ENCODE assay signal across 8 cellular contexts in genomic region chr9:5389109-5389732, GRCh38. TPM values are rescaled to one million over a fixed set of nuclear protein-coding genes. Genes with fewer than 3 reads are reported as not detected.
DNase-seq lines count a peak whose midpoint lies in the region; ATAC-seq, FAIRE-seq and TF ChIP-seq lines count a peak whose summit lies in the region.

No MANE protein-coding gene starts in this region.

- TF ChIP-seq CTCF in HFFc6 (IDR thresholded peaks at IDR 0.05): no peak
- TF ChIP-seq CTCF in HepG2 (CRISPR knock-in tag; IDR thresholded peaks at IDR 0.05): no peak
- no peak for TF ChIP-seq CTCF in Calu3 (IDR thresholded peaks at IDR 0.05; ENCODE audit: unreplicated experiment)

- 54% methylated on average over 3 of the region's 3 CpGs for WGBS in HepG2 (ENCODE audit: low lambda C conversion rate)

- no TSS peak for BruUV-seq in HepG2 (replicated peaks; lab: Mats Ljungman, UMichigan)
- BruUV-seq in Calu3 (replicated peaks; lab: Mats Ljungman, UMichigan): no TSS peak

- H3K36me3 Mint-ChIP-seq in HFFc6 (ENCODE audit: low read depth): no peaks in the 10 kb centered on the region; the same call in 1 of the 2 replicates
- H3K36me3 Mint-ChIP-seq in Calu3 (ENCODE audit: insufficient read depth, unreplicated experiment): no peaks in the 10 kb centered on the region

- FAIRE-seq in GM12892 (lab: Jason Lieb, UNC): peak; percentile 84
- FAIRE-seq in HepG2 (lab: Jason Lieb, UNC): no peak

- H3K4me2 ChIP-seq in HepG2 (ENCODE audit: low read depth, low read length): no peak overlapping the region

- H3K27me3 ChIP-seq in HepG2 (ENCODE audit: control insufficient read depth in 1 of 2, insufficient read depth in 2 of 2, low read length in 2 of 2): no peaks in the 10 kb centered on the region

- intact Hi-C loops in HepG2 (cut with micrococcal nuclease; ENCODE audit: unreplicated experiment): no loop called here
- intact Hi-C loops in Calu3 (cut with micrococcal nuclease; ENCODE audit: unreplicated experiment): no loop called here
- intact Hi-C loops in Right ventricle myocardium inferior (cut with DNase I): no loop called here

- TF ChIP-seq RAD21 in HepG2 (CRISPR knock-in tag; IDR thresholded peaks at IDR 0.05): no peak

- H3K9me3 Mint-ChIP-seq in HFFc6 (no peaks in the 10 kb centered on the region), Calu3 (ENCODE audit: low read depth, unreplicated experiment) (no peaks in the 10 kb centered on the region)

- H3K4me1 ChIP-seq in HepG2 (ENCODE audit: insufficient read depth, low read length): no peaks in the 10 kb centered on the region

- no peaks in the 10 kb centered on the region for H4K20me1 ChIP-seq in HepG2 (ENCODE audit: insufficient read depth, low read length)

- CTCF ChIA-PET in HepG2 (lab: Yijun Ruan, JAX; ENCODE audit: low intra/inter-chr PET ratio, low total read pairs) (no interaction called here), Calu3 (lab: Charles Lee) (no interaction called here)

- no peak overlapping the region for H3K4me3 ChIP-seq in HepG2 (replicated peaks in 1 of 3; ENCODE audit: insufficient read depth in 1 of 3, low read depth in 2 of 3, low read length in 3 of 3)

- no peaks in the 10 kb centered on the region for H3K36me3 ChIP-seq in HepG2 (replicated peaks in 1 of 2; ENCODE audit: control insufficient read depth in 1 of 2, insufficient read depth in 2 of 2, low read length in 2 of 2)

- H2AFZ ChIP-seq in HepG2 (ENCODE audit: low read length): no peak overlapping the region

- H3K27ac ChIP-seq in HepG2 (ENCODE audit: extremely low read length, insufficient read depth, low read length): no peak overlapping the region

- no peaks in the 10 kb centered on the region for H3K79me2 ChIP-seq in HepG2 (ENCODE audit: insufficient read depth, low read length)

- TF ChIP-seq POLR2A in GM12892 (IDR thresholded peaks at IDR 0.05; ENCODE audit: low read depth, low read length): no peak
- no peak for TF ChIP-seq POLR2A in HepG2 (IDR thresholded peaks at IDR 0.05; ENCODE audit: insufficient read depth in 1 of 2, low read depth in 2 of 2, low read length in 2 of 2)

- DNase-seq in GM12892 (ENCODE audit: insufficient read length) (no peak), HFFc6 (peak; percentile 74), SK-MEL-5 (ENCODE audit: low read depth, low spot score) (peak; percentile 60), kidney glomerular epithelial cell (lab: John Stamatoyannopoulos, UW) (peak; percentile 76), HepG2 (ENCODE audit: low spot score) (no peak), Calu3 (no peak), Right ventricle myocardium inferior (ENCODE audit: missing footprints) (no peak), DMS 273 (lab: John Stamatoyannopoulos, UW; ENCODE audit: unreplicated experiment) (no peak)

- peaks cover 28% of the 10 kb centered on the region for H3K4me1 Mint-ChIP-seq in HFFc6 (ENCODE audit: low read depth)
- peaks cover 5% of the 10 kb centered on the region for H3K4me1 Mint-ChIP-seq in Calu3 (ENCODE audit: low read depth, unreplicated experiment)

- H3K4me3 Mint-ChIP-seq in HFFc6: no peak overlapping the region; the same call in 1 of the 2 replicates
- H3K4me3 Mint-ChIP-seq in Calu3 (ENCODE audit: low read depth, unreplicated experiment): no peak overlapping the region

- ATAC-seq in HepG2 (no peak), Right ventricle myocardium inferior (no peak)

- no peaks in the 10 kb centered on the region for H3K9me3 ChIP-seq in HepG2 (ENCODE audit: low read length)

- H3K27me3 Mint-ChIP-seq in HFFc6 (ENCODE audit: insufficient read depth) (no peaks in the 10 kb centered on the region), Calu3 (ENCODE audit: unreplicated experiment) (no peaks in the 10 kb centered on the region)

- no peak overlapping the region for H3K9ac ChIP-seq in HepG2 (ENCODE audit: insufficient read depth, low read depth, low read length)

- in situ Hi-C loops in SK-MEL-5 (cut with HindIII; ENCODE audit: low pct_unique_long_range_greater_than_20kb, low sequenced_read_pairs): no loop called here
- in situ Hi-C loops in HepG2 (cut with HindIII; ENCODE audit: extremely low pct_ligation_motif_present, low pct_unique_long_range_greater_than_20kb): no loop called here

- TF ChIP-seq EP300 in HepG2 (IDR thresholded peaks at IDR 0.05; ENCODE audit: low read depth in 2 of 2, low read length in 2 of 2) (no peak), HepG2 (CRISPR knock-in tag; IDR thresholded peaks at IDR 0.05; ENCODE audit: borderline replicate concordance) (no peak)

- POLR2A ChIA-PET in HepG2 (lab: Yijun Ruan, JAX): no interaction called here

- H3K27ac Mint-ChIP-seq in HFFc6 (no peak overlapping the region), Calu3 (ENCODE audit: unreplicated experiment) (no peak overlapping the region)

TF ChIP-seq in HepG2, 621 proteins besides CTCF, POLR2A, EP300 and RAD21:
- TF ChIP-seq ZNF496 (CRISPR knock-in tag; IDR thresholded peaks at IDR 0.05; ENCODE audit: insufficient replicate concordance): no peak

RNA-seq across cellular contexts. Expression of gene PLGRKT, which starts 48.5 kb away (rescaled TPM):
- polyA plus RNA-seq in GM12892 (2012; ENCODE audit: missing spikeins): 51.3 TPM
- 10 to 100 TPM; 18.0 to 26.5 (median 21.4) TPM for total RNA-seq in HFFc6 (2021; fragmentation: NEBNext Ultra II Directional; extraction: Animal tissue kit (Norgen Biotek cat#: 25700))
- total RNA-seq in SK-MEL-5 (2014; rRNA removed; shearing (Covaris generic)): 38.0 and 40.2 TPM in 2 replicates
- polyA plus RNA-seq in SK-MEL-5 (2015; cell fraction: cytosol; rRNA removed): 21.0 and 24.1 TPM in 2 replicates
- 6.0 and 6.6 TPM in 2 replicates for polyA plus RNA-seq in SK-MEL-5 (2015; cell fraction: nucleus; rRNA removed)
- total RNA-seq in HepG2 (2016; rRNA removed; fragmentation: Illumina TruSeq; extraction: Trizol) (15.8 and 20.2 TPM in 2 replicates), Calu3 (2022) (15.1 and 17.4 TPM in 2 replicates), Right ventricle myocardium inferior (44.3 TPM)
- 12.4 and 12.7 TPM in 2 replicates for total RNA-seq in HepG2 (2016; cell fraction: cytosol; rRNA removed; fragmentation: Illumina TruSeq; extraction: Trizol; ENCODE audit: low read depth)
- 15.6 and 19.3 TPM in 2 replicates for total RNA-seq in HepG2 (2016; cell fraction: insoluble cytoplasmic fraction; rRNA removed; fragmentation: Illumina TruSeq; extraction: Trizol)
- total RNA-seq in HepG2 (2016; cell fraction: membrane; rRNA removed; fragmentation: Illumina TruSeq; extraction: Trizol): 10.4 and 17.6 TPM in 2 replicates
- 9.1 and 9.3 TPM in 2 replicates for total RNA-seq in HepG2 (2016; cell fraction: nucleus; rRNA removed; fragmentation: Illumina TruSeq; extraction: Trizol)
- 3.4 and 5.0 TPM in 2 replicates for polyA plus RNA-seq in HepG2 (2011; rRNA removed)
- polyA plus RNA-seq in HepG2 (2011; cell fraction: cytosol; rRNA removed): 3.1 and 4.3 TPM in 2 replicates
- 0.90 and 1.0 TPM in 2 replicates for polyA plus RNA-seq in HepG2 (2011; cell fraction: nucleus; rRNA removed)
- polyA plus RNA-seq in HepG2 (2012): 4.8 and 8.9 TPM in 2 replicates
- polyA plus RNA-seq in HepG2 (2016; cell fraction: cytosol; fragmentation: Illumina TruSeq; extraction: Trizol; ENCODE audit: low read depth): 13.6 and 21.5 TPM in 2 replicates
- 19.8 and 20.9 TPM in 2 replicates for polyA plus RNA-seq in HepG2 (2016; cell fraction: insoluble cytoplasmic fraction; fragmentation: Illumina TruSeq; extraction: Trizol; ENCODE audit: low read depth)
- polyA plus RNA-seq in HepG2 (2016; cell fraction: membrane; fragmentation: Illumina TruSeq; extraction: Trizol; ENCODE audit: low read depth): 8.7 and 14.3 TPM in 2 replicates
- polyA plus RNA-seq in HepG2 (2016; cell fraction: nucleus; fragmentation: Illumina TruSeq; extraction: Trizol; ENCODE audit: insufficient read depth, low read depth): 13.8 and 15.8 TPM in 2 replicates
- 1.7 and 3.1 TPM in 2 replicates for polyA minus RNA-seq in HepG2 (2011; rRNA and poly(A)+ RNA removed; ENCODE audit: low replicate concordance)
- 2.5 and 4.3 TPM in 2 replicates for polyA minus RNA-seq in HepG2 (2011; cell fraction: cytosol; rRNA and poly(A)+ RNA removed)
- polyA minus RNA-seq in HepG2 (2011; cell fraction: nucleus; rRNA and poly(A)+ RNA removed): 2.4 and 3.1 TPM in 2 replicates

RNA-seq across cellular contexts. Expression of gene RLN1, which starts 49.5 kb away (rescaled TPM):
- polyA plus RNA-seq in GM12892 (2012; ENCODE audit: missing spikeins): 1.8 TPM
- not detected for total RNA-seq in HFFc6 (2021; fragmentation: NEBNext Ultra II Directional; extraction: Animal tissue kit (Norgen Biotek cat#: 25700))
- total RNA-seq in SK-MEL-5 (2014; rRNA removed; shearing (Covaris generic)): not detected in 2 replicates
- polyA plus RNA-seq in SK-MEL-5 (2015; cell fraction: cytosol; rRNA removed): not detected in 2 replicates
- not detected in 2 replicates for polyA plus RNA-seq in SK-MEL-5 (2015; cell fraction: nucleus; rRNA removed)
- total RNA-seq in HepG2 (2016; rRNA removed; fragmentation: Illumina TruSeq; extraction: Trizol): not detected in 2 replicates
- not detected in 2 replicates for total RNA-seq in HepG2 (2016; cell fraction: cytosol; rRNA removed; fragmentation: Illumina TruSeq; extraction: Trizol; ENCODE audit: low read depth)
- not detected in 2 replicates for total RNA-seq in HepG2 (2016; cell fraction: insoluble cytoplasmic fraction; rRNA removed; fragmentation: Illumina TruSeq; extraction: Trizol)
- total RNA-seq in HepG2 (2016; cell fraction: membrane; rRNA removed; fragmentation: Illumina TruSeq; extraction: Trizol): not detected in 2 replicates
- total RNA-seq in HepG2 (2016; cell fraction: nucleus; rRNA removed; fragmentation: Illumina TruSeq; extraction: Trizol): not detected in 2 replicates
- polyA plus RNA-seq in HepG2 (2011; rRNA removed): not detected in 2 replicates
- polyA plus RNA-seq in HepG2 (2011; cell fraction: cytosol; rRNA removed): not detected in 2 replicates
- polyA plus RNA-seq in HepG2 (2011; cell fraction: nucleus; rRNA removed): not detected in 2 replicates
- polyA plus RNA-seq in HepG2 (2012): not detected in 2 replicates
- not detected in 2 replicates for polyA plus RNA-seq in HepG2 (2016; cell fraction: cytosol; fragmentation: Illumina TruSeq; extraction: Trizol; ENCODE audit: low read depth)
- not detected in 2 replicates for polyA plus RNA-seq in HepG2 (2016; cell fraction: insoluble cytoplasmic fraction; fragmentation: Illumina TruSeq; extraction: Trizol; ENCODE audit: low read depth)
- polyA plus RNA-seq in HepG2 (2016; cell fraction: membrane; fragmentation: Illumina TruSeq; extraction: Trizol; ENCODE audit: low read depth): not detected in 2 replicates
- polyA plus RNA-seq in HepG2 (2016; cell fraction: nucleus; fragmentation: Illumina TruSeq; extraction: Trizol; ENCODE audit: insufficient read depth, low read depth): not detected in 2 replicates
- not detected in 2 replicates for polyA minus RNA-seq in HepG2 (2011; rRNA and poly(A)+ RNA removed; ENCODE audit: low replicate concordance)
- not detected in 2 replicates for polyA minus RNA-seq in HepG2 (2011; cell fraction: cytosol; rRNA and poly(A)+ RNA removed)
- polyA minus RNA-seq in HepG2 (2011; cell fraction: nucleus; rRNA and poly(A)+ RNA removed): not detected in 2 replicates
- not detected in 2 replicates for total RNA-seq in Calu3 (2022)
- total RNA-seq in Right ventricle myocardium inferior: 0.43 TPM

Comparison
In these comparisons a context has a peak if more than half of its experiments do, and no peak if none do; other contexts are left out.
1. DNase-seq: peak in HFFc6 (single experiment), SK-MEL-5 (single experiment) and kidney glomerular epithelial cell (single experiment); none in GM12892 (single experiment), HepG2 (single experiment), Calu3 (single experiment), Right ventricle myocardium inferior (single experiment) and DMS 273 (single experiment).